22 cellular contexts compared by ENCODE assay signal in the genomic region with DNA sequence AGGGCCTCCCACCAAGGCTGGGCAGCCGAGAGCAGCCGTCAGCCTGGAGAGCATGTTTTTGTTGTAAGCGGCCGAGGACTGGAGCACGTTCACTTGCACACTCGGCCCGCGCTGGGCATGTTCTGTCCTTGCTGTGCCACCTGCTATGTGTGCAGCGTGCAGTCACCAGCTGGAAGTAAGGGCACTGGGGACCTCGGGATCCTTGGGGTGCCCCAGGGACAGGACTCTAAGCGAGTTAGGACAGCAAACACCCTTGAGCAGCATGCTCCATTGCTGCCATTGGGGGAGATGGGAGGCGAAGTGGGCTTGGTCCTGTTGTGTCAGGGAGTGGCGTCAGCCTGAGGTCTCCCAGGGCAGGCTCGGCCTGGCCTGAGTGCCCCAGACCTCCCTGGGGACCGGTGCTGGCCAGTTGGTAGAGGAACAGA. TPM values are rescaled to one million over a fixed set of nuclear protein-coding genes. Genes with fewer than 3 reads are reported as not detected.
DNase-seq lines count a peak whose midpoint lies in the region; ATAC-seq and TF ChIP-seq lines count a peak whose summit lies in the region.
"Had no signal": no experiment of that assay in that cellular context is flagged by ENCODE, and none has a peak within 500 bp of the region (broad histone marks: within the 10 kb centered on the region; RNA-seq: fewer than 3 reads in every experiment).

No MANE protein-coding gene starts in this region.

- peaks cover 10% of the 10 kb centered on the region for H3K4me1 ChIP-seq in mammary epithelial cell (ENCODE audit: insufficient read depth, low read length)

- in situ Hi-C loops in mammary epithelial cell (cut with MboI; ENCODE audit: low sequenced_read_pairs in 2 of 2): no loop called here

- H3K79me2 ChIP-seq in mammary epithelial cell (ENCODE audit: insufficient read depth, low read length): peaks cover 6% of the 10 kb centered on the region
- H3K79me2 ChIP-seq: hepatocyte had no signal

- no TSS peak for BruUV-seq in mammary epithelial cell (replicated peaks; lab: Mats Ljungman, UMichigan)

- no peaks in the 10 kb centered on the region for H4K20me1 ChIP-seq in mammary epithelial cell (ENCODE audit: insufficient read depth, low read length)

- H3K9me3 ChIP-seq in mammary epithelial cell (replicated peaks; ENCODE audit: insufficient read depth, low read length): no peaks in the 10 kb centered on the region
- H3K9me3 ChIP-seq: BLaER1 treated with 17β-estradiol and CSF1 and Interleukin-3, amounts not matched to agents 10 nM and 100 nM; SK-N-SH had no signal

- CTCF ChIA-PET in activated naive CD4-positive, alpha-beta T cell treated with anti-CD3 and anti-CD28 coated beads for 36 hours (lab: Charles Lee): no interaction called here
- CTCF ChIA-PET in mammary epithelial cell (lab: Charles Lee; ENCODE audit: low non-redundant PET): no interaction called here

- DNase-seq in activated naive CD4-positive, alpha-beta T cell treated with anti-CD3 and anti-CD28 coated beads for 36 hours: no peak
- DNase-seq in activated naive CD4-positive, alpha-beta T cell (lab: John Stamatoyannopoulos, UW): no peak
- DNase-seq in fibroblast of gingiva (ENCODE audit: low read depth): peak; percentile 29
- peak; percentile 13 for DNase-seq in stimulated activated CD8-positive, alpha-beta memory T cell treated with anti-CD3 and anti-CD28 coated beads, Interleukin-4, amount 100 ng/mL, for 48 hours
- no peak for DNase-seq in activated effector memory CD4-positive, alpha-beta T cell treated with anti-CD3 and anti-CD28 coated beads, Interleukin-2, amount 50 U/mL, for 16 hours
- DNase-seq in mammary epithelial cell: no peak
- DNase-seq: activated CD4-positive, alpha-beta T cell treated with anti-CD3 and anti-CD28 coated beads for 36 hours; anterior cingulate cortex; DMS53; mesendoderm; NCI-H1417; NCI-H748 treated with DMSO at 0.1 percent for 48 hours; PC-3; SK-N-SH; stimulated activated CD4-positive, alpha-beta T cell treated with anti-CD3 and anti-CD28 coated beads, Interleukin-12 subunit alpha, Interleukin-12 subunit beta, amount 100 ng/mL, for 4 hours; T1000 had no signal

- no peak overlapping the region for H2AFZ ChIP-seq in mammary epithelial cell (ENCODE audit: low read depth, low read length)
- H2AFZ ChIP-seq: hepatocyte had no signal

- peaks cover 22% of the 10 kb centered on the region for H3K4me1 Mint-ChIP-seq in activated naive CD4-positive, alpha-beta T cell treated with anti-CD3 and anti-CD28 coated beads for 36 hours (ENCODE audit: low read depth)

- H3K36me3 Mint-ChIP-seq in activated naive CD4-positive, alpha-beta T cell treated with anti-CD3 and anti-CD28 coated beads for 36 hours (ENCODE audit: low read depth): peaks cover 30% of the 10 kb centered on the region

- H3K9ac ChIP-seq in mammary epithelial cell (ENCODE audit: insufficient read depth, low read length): no peak overlapping the region
- H3K9ac ChIP-seq: SK-N-SH had no signal

- H3K9me3 Mint-ChIP-seq in activated naive CD4-positive, alpha-beta T cell treated with anti-CD3 and anti-CD28 coated beads for 36 hours: no peaks in the 10 kb centered on the region
- H3K9me3 Mint-ChIP-seq: activated T-helper 1 cell treated with anti-CD3 and anti-CD28 coated beads, Interleukin-12 subunit alpha, Interleukin-12 subunit beta, Interleukin-2, Interleukin-4 antibody, amounts not matched to agents 30 ng/mL and 10 ng/mL and 1 ng/mL, durations not matched to agents 14 hours and 24 hours and 36 hours; type B pancreatic cell had no signal

- intact Hi-C loops in activated naive CD4-positive, alpha-beta T cell treated with anti-CD3 and anti-CD28 coated beads for 36 hours (cut with micrococcal nuclease): no loop called here
- intact Hi-C loops in mammary epithelial cell (cut with micrococcal nuclease): no loop called here

- peaks cover 11% of the 10 kb centered on the region for H3K36me3 ChIP-seq in mammary epithelial cell (ENCODE audit: insufficient read depth, low read length)

- H3K4me3 ChIP-seq in mammary epithelial cell (replicated peaks in 1 of 3; ENCODE audit: insufficient read depth in 1 of 3, low read depth in 2 of 3, low read length in 3 of 3): no peak overlapping the region
- H3K4me3 ChIP-seq: BLaER1 treated with 17β-estradiol and CSF1 and Interleukin-3, amounts not matched to agents 10 nM and 100 nM; hepatocyte had no signal

- 90% methylated on average over 7 of the region's 15 CpGs for WGBS in mammary epithelial cell (ENCODE audit: low coverage, missing lambda C conversion rate)

- no peak overlapping the region for H3K4me2 ChIP-seq in mammary epithelial cell (ENCODE audit: insufficient read depth, low read depth, low read length)
- H3K4me2 ChIP-seq: hepatocyte, SK-N-SH had no signal

- dilution Hi-C loops in mammary epithelial cell (cut with HindIII; ENCODE audit: low sequenced_read_pairs): no loop called here

- no peak for ATAC-seq in HG02870 (IDR thresholded peaks at IDR 0.05; ENCODE audit: unreplicated experiment)
- ATAC-seq: activated CD4-positive, alpha-beta T cell treated with anti-CD3 and anti-CD28 coated beads for 36 hours; PC-3 had no signal

- H3K27ac Mint-ChIP-seq in activated naive CD4-positive, alpha-beta T cell treated with anti-CD3 and anti-CD28 coated beads for 36 hours: peak overlapping the region; percentile 46
- H3K27ac Mint-ChIP-seq: activated CD4-positive, alpha-beta T cell treated with anti-CD3 and anti-CD28 coated beads for 36 hours; type B pancreatic cell had no signal

- H3K27me3 ChIP-seq in mammary epithelial cell (ENCODE audit: insufficient read depth, low read length): no peaks in the 10 kb centered on the region
- H3K27me3 ChIP-seq: BLaER1 treated with 17β-estradiol and CSF1 and Interleukin-3, amounts not matched to agents 10 nM and 100 nM; hepatocyte had no signal

- H3K4me3 Mint-ChIP-seq in activated naive CD4-positive, alpha-beta T cell treated with anti-CD3 and anti-CD28 coated beads for 36 hours: no peak overlapping the region
- H3K4me3 Mint-ChIP-seq: activated CD4-positive, alpha-beta T cell treated with anti-CD3 and anti-CD28 coated beads for 36 hours; activated T-helper 1 cell treated with anti-CD3 and anti-CD28 coated beads, Interleukin-12 subunit alpha, Interleukin-12 subunit beta, Interleukin-2, Interleukin-4 antibody, amounts not matched to agents 30 ng/mL and 10 ng/mL and 1 ng/mL, durations not matched to agents 14 hours and 24 hours and 36 hours; type B pancreatic cell had no signal

- H3K27ac ChIP-seq in VCaP: peak overlapping the region; percentile 18; the same call in 1 of the 2 replicates
- H3K27ac ChIP-seq in mammary epithelial cell (ENCODE audit: insufficient read depth, low read depth, low read length): no peak overlapping the region
- H3K27ac ChIP-seq: BLaER1 treated with 17β-estradiol and CSF1 and Interleukin-3, amounts not matched to agents 10 nM and 100 nM; hepatocyte had no signal

- TF ChIP-seq CTCF in VCaP (conservative IDR thresholded peaks at IDR 0.05): no peak
- no peak for TF ChIP-seq CTCF in mammary epithelial cell (conservative IDR thresholded peaks at IDR 0.05 in 1 of 2, IDR thresholded peaks at IDR 0.05 in 1 of 2; ENCODE audit: extremely low read depth in 1 of 2, insufficient read depth in 1 of 2, low read depth in 1 of 2, low read length in 2 of 2)

- H3K27me3 Mint-ChIP-seq in activated naive CD4-positive, alpha-beta T cell treated with anti-CD3 and anti-CD28 coated beads for 36 hours (ENCODE audit: low read depth): no peaks in the 10 kb centered on the region
- H3K27me3 Mint-ChIP-seq: activated CD4-positive, alpha-beta T cell treated with anti-CD3 and anti-CD28 coated beads for 36 hours; type B pancreatic cell had no signal

RNA-seq across cellular contexts. Expression of gene DYNLT1, which starts 18.6 kb away (rescaled TPM):
- total RNA-seq in activated naive CD4-positive, alpha-beta T cell treated with anti-CD3 and anti-CD28 coated beads for 36 hours: 100 to 1,000 TPM in 1 of 2 experiments, 10 to 100 TPM in 1; 99.1 to 107 TPM
- total RNA-seq in mammary epithelial cell: 100 to 1,000 TPM in 1 of 2 donors, 10 to 100 TPM in 1; 51.8 to 129 TPM
- 211 TPM for polyA plus RNA-seq in mammary epithelial cell
- polyA minus RNA-seq in mammary epithelial cell: 199 TPM

RNA-seq across cellular contexts. Expression of gene SYTL3, which starts 24.0 kb away (rescaled TPM):
- total RNA-seq in activated naive CD4-positive, alpha-beta T cell treated with anti-CD3 and anti-CD28 coated beads for 36 hours: 100 to 1,000 TPM; 115 to 120 TPM
- 1 to 10 TPM; 1.5 to 1.7 TPM for total RNA-seq in mammary epithelial cell
- 0.87 TPM for polyA plus RNA-seq in mammary epithelial cell
- polyA minus RNA-seq in mammary epithelial cell: 0.21 TPM

Comparison
In these comparisons a context has a peak if more than half of its experiments do, and no peak if none do; other contexts are left out.
1. DNase-seq: peak in fibroblast of gingiva (single experiment) and stimulated activated CD8-positive, alpha-beta memory T cell treated with anti-CD3 and anti-CD28 coated beads, Interleukin-4, amount 100 ng/mL, for 48 hours (single experiment); none in activated naive CD4-positive, alpha-beta T cell treated with anti-CD3 and anti-CD28 coated beads for 36 hours (single experiment), activated naive CD4-positive, alpha-beta T cell (0 of 4), activated effector memory CD4-positive, alpha-beta T cell treated with anti-CD3 and anti-CD28 coated beads, Interleukin-2, amount 50 U/mL, for 16 hours (single experiment) and mammary epithelial cell (single experiment).
2. RNA of gene SYTL3, which starts 24.0 kb away (total RNA-seq): 115 to 120 TPM in activated naive CD4-positive, alpha-beta T cell treated with anti-CD3 and anti-CD28 coated beads for 36 hours; 1.5 to 1.7 TPM in mammary epithelial cell; every median in the first group is over 10 times any median in the second.